ENCODE assay signal across 34 cellular contexts in genomic region chr4:144817081-144817480, GRCh38.
"Had no signal": no experiment of that assay in that cellular context is flagged by ENCODE, and none has a peak within 500 bp of the region (broad histone marks: within the 10 kb centered on the region; RNA-seq: fewer than 3 reads in every experiment).

No MANE protein-coding gene starts in this region.

- DNase-seq: activated B cell treated with CpG ODN at 0.5 μM for 24 hours; activated CD4-positive, alpha-beta memory T cell treated with anti-CD3 and anti-CD28 coated beads for 36 hours; activated CD4-positive, alpha-beta T cell treated with anti-CD3 and anti-CD28 coated beads for 4 hours; activated CD4-positive, alpha-beta T cell treated with anti-CD3 and anti-CD28 coated beads, Interleukin-2, amount 10 ng/mL, durations not matched to agents 24 days and 14 days; activated CD4-positive, alpha-beta T cell treated with anti-CD3 and anti-CD28 coated beads, Interleukin-2, amount 50 U/mL, for 1 hour; activated CD4-positive, alpha-beta T cell treated with anti-CD3 and anti-CD28 coated beads, Interleukin-2, amount 50 U/mL, for 4 hours; activated CD4-positive, CD25-positive, alpha-beta regulatory T cell treated with anti-CD3 and anti-CD28 coated beads, Interleukin-2, amount 50 U/mL, for 72 hours; activated CD8-positive, alpha-beta memory T cell treated with anti-CD3 and anti-CD28 coated beads, Interleukin-2, amount 50 U/mL, for 4 hours; activated CD8-positive, alpha-beta T cell treated with anti-CD3 and anti-CD28 coated beads for 36 hours; activated effector memory CD4-positive, alpha-beta T cell treated with anti-CD3 and anti-CD28 coated beads, Interleukin-2, amount 50 U/mL, for 16 hours; activated gamma-delta T cell treated with Interleukin-2 at 50 U/mL for 16 hours; activated naive CD4-positive, alpha-beta T cell; activated naive CD4-positive, alpha-beta T cell treated with anti-CD3 and anti-CD28 coated beads for 36 hours; activated naive CD4-positive, alpha-beta T cell treated with anti-CD3 and anti-CD28 coated beads, Interleukin-2, amount 50 U/mL, for 16 hours; activated naive CD8-positive, alpha-beta T cell treated with anti-CD3 and anti-CD28 coated beads for 36 hours; activated T-cell treated with anti-CD3 and anti-CD28 coated beads for 4 hours; activated T-cell treated with anti-CD3 and anti-CD28 coated beads, Interleukin-2, amount 50 U/mL, for 1 hour; activated T-cell treated with anti-CD3 and anti-CD28 coated beads, Interleukin-2, amount 50 U/mL, for 4 hours; adrenal gland; amniotic stem cell; aorta; caudate nucleus; cerebellar nuclear complex; T-helper 1 cell; T-helper 2 cell; T-helper 9 cell had no signal

- H3K4me1 Mint-ChIP-seq: activated B cell treated with CpG ODN at 0.5 μM for 24 hours; activated CD4-positive, alpha-beta T cell treated with anti-CD3 and anti-CD28 coated beads, Interleukin-2, amount 10 ng/mL, durations not matched to agents 24 days and 14 days; activated naive CD8-positive, alpha-beta T cell treated with anti-CD3 and anti-CD28 coated beads for 36 hours; activated T-helper 17 cell treated with anti-CD3 and anti-CD28 coated beads, Interleukin-2, amount 50 U/mL, for 72 hours; central memory CD8-positive, alpha-beta T cell had no signal

- H3K9me3 Mint-ChIP-seq: activated CD4-positive, alpha-beta T cell treated with anti-CD3 and anti-CD28 coated beads, Interleukin-2, amount 10 ng/mL, durations not matched to agents 24 days and 14 days; T-helper 2 cell treated with Interferon-gamma antibody and Interleukin-4, amounts not matched to agents 5 μg/mL and 100 μg/mL, for 36 hours had no signal

- H3K4me3 Mint-ChIP-seq: activated B cell treated with CpG ODN at 0.5 μM for 24 hours; activated CD4-positive, alpha-beta memory T cell treated with anti-CD3 and anti-CD28 coated beads for 36 hours; activated CD4-positive, alpha-beta T cell treated with anti-CD3 and anti-CD28 coated beads, Interleukin-2, amount 10 ng/mL, durations not matched to agents 24 days and 14 days; activated CD8-positive, alpha-beta T cell treated with anti-CD3 and anti-CD28 coated beads for 36 hours; activated naive CD4-positive, alpha-beta T cell treated with anti-CD3 and anti-CD28 coated beads for 36 hours; activated naive CD8-positive, alpha-beta T cell treated with anti-CD3 and anti-CD28 coated beads for 36 hours; activated T-cell treated with anti-CD3 and anti-CD28 coated beads, Interleukin-2, amount 50 U/mL, for 4 hours; activated T-helper 1 cell treated with anti-CD3 and anti-CD28 coated beads, Interleukin-12 subunit alpha, Interleukin-12 subunit beta, Interleukin-2, Interleukin-4 antibody, amounts not matched to agents 30 ng/mL and 10 ng/mL and 1 ng/mL, durations not matched to agents 14 hours and 24 hours and 36 hours; activated T-helper 17 cell treated with anti-CD3 and anti-CD28 coated beads, Interleukin-2, amount 50 U/mL, for 72 hours; brain; central memory CD8-positive, alpha-beta T cell; T-helper 1 cell treated with Interleukin-12 subunit alpha and Interleukin-12 subunit beta and Interleukin-4 antibody, amounts not matched to agents 30 μg/mL and 1 μg/mL, for 36 hours; T-helper 2 cell treated with Interferon-gamma antibody and Interleukin-4, amounts not matched to agents 5 μg/mL and 100 μg/mL, for 36 hours had no signal

- H3K27me3 Mint-ChIP-seq: activated CD4-positive, alpha-beta memory T cell treated with anti-CD3 and anti-CD28 coated beads for 36 hours; activated CD4-positive, alpha-beta T cell treated with anti-CD3 and anti-CD28 coated beads, Interleukin-2, amount 10 ng/mL, durations not matched to agents 24 days and 14 days; activated CD8-positive, alpha-beta T cell treated with anti-CD3 and anti-CD28 coated beads for 36 hours; activated naive CD8-positive, alpha-beta T cell treated with anti-CD3 and anti-CD28 coated beads for 36 hours; activated T-helper 17 cell treated with anti-CD3 and anti-CD28 coated beads, Interleukin-2, amount 50 U/mL, for 72 hours; brain; central memory CD8-positive, alpha-beta T cell had no signal

- H3K4me3 ChIP-seq: adrenal gland, cardiac muscle cell had no signal

- ATAC-seq: activated CD8-positive, alpha-beta T cell treated with anti-CD3 and anti-CD28 coated beads for 36 hours; activated naive CD4-positive, alpha-beta T cell treated with anti-CD3 and anti-CD28 coated beads, Interleukin-2, amount 50 U/mL, for 72 hours; activated T-cell treated with anti-CD3 and anti-CD28 coated beads, Interleukin-2, amount 50 U/mL, for 4 hours; activated T-helper 17 cell treated with anti-CD3 and anti-CD28 coated beads, Interleukin-2, amount 50 U/mL, for 72 hours had no signal

- H3K36me3 Mint-ChIP-seq: activated CD4-positive, alpha-beta memory T cell treated with anti-CD3 and anti-CD28 coated beads for 36 hours; activated naive CD4-positive, alpha-beta T cell treated with anti-CD3 and anti-CD28 coated beads, Interleukin-2, amount 50 U/mL, for 72 hours; activated naive CD8-positive, alpha-beta T cell treated with anti-CD3 and anti-CD28 coated beads for 36 hours; brain had no signal

- H3K27ac Mint-ChIP-seq: activated B cell treated with CpG ODN at 0.5 μM for 24 hours; activated CD4-positive, alpha-beta memory T cell treated with anti-CD3 and anti-CD28 coated beads for 36 hours; activated CD4-positive, alpha-beta T cell treated with anti-CD3 and anti-CD28 coated beads, Interleukin-2, amount 10 ng/mL, durations not matched to agents 24 days and 14 days; activated CD8-positive, alpha-beta T cell treated with anti-CD3 and anti-CD28 coated beads for 36 hours; activated naive CD4-positive, alpha-beta T cell treated with anti-CD3 and anti-CD28 coated beads for 36 hours; activated naive CD4-positive, alpha-beta T cell treated with anti-CD3 and anti-CD28 coated beads, Interleukin-2, amount 50 U/mL, for 72 hours; activated naive CD8-positive, alpha-beta T cell treated with anti-CD3 and anti-CD28 coated beads for 36 hours; activated T-helper 1 cell treated with anti-CD3 and anti-CD28 coated beads, Interleukin-12 subunit alpha, Interleukin-12 subunit beta, Interleukin-2, Interleukin-4 antibody, amounts not matched to agents 30 ng/mL and 10 ng/mL and 1 ng/mL, durations not matched to agents 14 hours and 24 hours and 36 hours; activated T-helper 17 cell treated with anti-CD3 and anti-CD28 coated beads, Interleukin-2, amount 50 U/mL, for 72 hours; brain; T-helper 1 cell treated with Interleukin-12 subunit alpha and Interleukin-12 subunit beta and Interleukin-4 antibody, amounts not matched to agents 30 μg/mL and 1 μg/mL, for 36 hours; T-helper 2 cell treated with Interferon-gamma antibody and Interleukin-4, amounts not matched to agents 5 μg/mL and 100 μg/mL, for 36 hours had no signal
